Comparison of ENCODE assay signal across 11 cellular contexts in genomic region chr20:24415444-24415843, GRCh38. TPM values are rescaled to one million over a fixed set of nuclear protein-coding genes. Genes with fewer than 3 reads are reported as not detected.
DNase-seq lines count a peak whose midpoint lies in the region; ATAC-seq, FAIRE-seq and TF ChIP-seq lines count a peak whose summit lies in the region.
"Not testable (repeated sequence)": the region's sequence is repeated elsewhere in the genome, so short reads cannot be mapped to it uniquely, and the experiment has no call there.
"Had no signal": no experiment of that assay in that cellular context is flagged by ENCODE, and none has a peak within 500 bp of the region (broad histone marks: within the 10 kb centered on the region; RNA-seq: fewer than 3 reads in every experiment).

No MANE protein-coding gene starts in this region.

- H3K79me2 ChIP-seq in HepG2 (ENCODE audit: insufficient read depth, low read length): not testable (repeated sequence)

- in situ Hi-C loops in HepG2 (cut with HindIII; ENCODE audit: extremely low pct_ligation_motif_present, low pct_unique_long_range_greater_than_20kb): not testable (repeated sequence)

- not testable (repeated sequence) for H4K20me1 ChIP-seq in HepG2 (ENCODE audit: insufficient read depth, low read length)

- not testable (repeated sequence) for TF ChIP-seq EP300 in HepG2 (IDR thresholded peaks at IDR 0.05; ENCODE audit: low read depth in 2 of 2, low read length in 2 of 2); HepG2 (CRISPR knock-in tag; IDR thresholded peaks at IDR 0.05; ENCODE audit: borderline replicate concordance)

- 32% methylated on average over 7 of the region's 7 CpGs for WGBS in HepG2 (ENCODE audit: low lambda C conversion rate)

- not testable (repeated sequence) for H3K36me3 ChIP-seq in HEK293 (ENCODE audit: control insufficient read depth in 2 of 2, insufficient read depth in 1 of 2, low read length in 2 of 2); HepG2 (replicated peaks in 1 of 2; ENCODE audit: control insufficient read depth in 1 of 2, insufficient read depth in 2 of 2, low read length in 2 of 2)

- TF ChIP-seq RAD21 in HepG2 (CRISPR knock-in tag; IDR thresholded peaks at IDR 0.05): not testable (repeated sequence)

- not testable (repeated sequence) for H3K27ac ChIP-seq in HEK293 (ENCODE audit: extremely low read depth, low read depth, low read length); HepG2 (ENCODE audit: extremely low read length, insufficient read depth, low read length)

- POLR2A ChIA-PET in HEK293 (lab: Yijun Ruan, JAX); HepG2 (lab: Yijun Ruan, JAX): not testable (repeated sequence)

- not testable (repeated sequence) for ATAC-seq in HepG2

- H2AFZ ChIP-seq in HepG2 (ENCODE audit: low read length): not testable (repeated sequence)

- not testable (repeated sequence) for BruUV-seq in HepG2 (replicated peaks; lab: Mats Ljungman, UMichigan)

- not testable (repeated sequence) for TF ChIP-seq POLR2A in HepG2 (IDR thresholded peaks at IDR 0.05; ENCODE audit: insufficient read depth in 1 of 2, low read depth in 2 of 2, low read length in 2 of 2)

- TF ChIP-seq CTCF in HEK293 (tag by site-specific recombination; IDR thresholded peaks at IDR 0.05); HepG2 (CRISPR knock-in tag; IDR thresholded peaks at IDR 0.05): not testable (repeated sequence)

- DNase-seq in ELF-1 (ENCODE audit: low read depth, low spot score): peak; percentile 24
- DNase-seq in OCI-M1 (lab: John Stamatoyannopoulos, UW): peak; percentile 1
- DNase-seq in HepG2 (ENCODE audit: low spot score): not testable (repeated sequence)

- not testable (repeated sequence) for H3K9me3 ChIP-seq in HEK293 (ENCODE audit: control insufficient read depth, insufficient read depth, low read depth, low read length)
- H3K9me3 ChIP-seq in HepG2 (ENCODE audit: low read length): peaks cover 40% of the 10 kb centered on the region

- CTCF ChIA-PET in HEK293 (lab: Yijun Ruan, JAX); HepG2 (lab: Yijun Ruan, JAX; ENCODE audit: low intra/inter-chr PET ratio, low total read pairs): not testable (repeated sequence)

- H3K4me1 ChIP-seq in HEK293 (ENCODE audit: control insufficient read depth, insufficient read depth, low read length); HepG2 (ENCODE audit: insufficient read depth, low read length): not testable (repeated sequence)

- intact Hi-C loops in HepG2 (cut with micrococcal nuclease; ENCODE audit: unreplicated experiment): not testable (repeated sequence)

- H3K9ac ChIP-seq in HepG2 (ENCODE audit: insufficient read depth, low read depth, low read length): not testable (repeated sequence)

- FAIRE-seq in HepG2 (lab: Jason Lieb, UNC): not testable (repeated sequence)

- not testable (repeated sequence) for H3K27me3 ChIP-seq in HepG2 (ENCODE audit: control insufficient read depth in 1 of 2, insufficient read depth in 2 of 2, low read length in 2 of 2)

- H3K4me3 ChIP-seq in HEK293 (ENCODE audit: low read depth, low read length); HepG2 (replicated peaks in 1 of 3; ENCODE audit: insufficient read depth in 1 of 3, low read depth in 2 of 3, low read length in 3 of 3): not testable (repeated sequence)

- not testable (repeated sequence) for H3K4me2 ChIP-seq in HepG2 (ENCODE audit: low read depth, low read length)

TF ChIP-seq in HEK293, 187 proteins besides CTCF, POLR2A, EP300 and RAD21:
- peak; percentile 20; the same call in 1 of the 2 replicates for TF ChIP-seq TRIM28 (IDR thresholded peaks at IDR 0.05; ENCODE audit: borderline replicate concordance, low read length)
- peak; percentile 77 for TF ChIP-seq SETDB1 (IDR thresholded peaks at IDR 0.05; ENCODE audit: insufficient read length, low read length)

TF ChIP-seq in HepG2, 621 proteins besides CTCF, POLR2A, EP300 and RAD21:
- TF ChIP-seq SETDB1 (CRISPR knock-in tag; IDR thresholded peaks at IDR 0.05; ENCODE audit: borderline replicate concordance): 0 out of 2 replicates have a peak, but pooled peaks have one; percentile 30

RNA-seq across cellular contexts. Expression of gene SYNDIG1, which starts 54.0 kb away (rescaled TPM):
- not detected in 2 replicates for total RNA-seq in HepG2 (2016; rRNA removed; fragmentation: Illumina TruSeq; extraction: Trizol)
- not detected in 2 replicates for total RNA-seq in HepG2 (2016; cell fraction: cytosol; rRNA removed; fragmentation: Illumina TruSeq; extraction: Trizol; ENCODE audit: low read depth)
- total RNA-seq in HepG2 (2016; cell fraction: insoluble cytoplasmic fraction; rRNA removed; fragmentation: Illumina TruSeq; extraction: Trizol): not detected in 2 replicates
- not detected in 2 replicates for total RNA-seq in HepG2 (2016; cell fraction: membrane; rRNA removed; fragmentation: Illumina TruSeq; extraction: Trizol)
- not detected in 2 replicates for total RNA-seq in HepG2 (2016; cell fraction: nucleus; rRNA removed; fragmentation: Illumina TruSeq; extraction: Trizol)
- polyA plus RNA-seq in HepG2 (2011; rRNA removed): not detected in 2 replicates
- not detected in 2 replicates for polyA plus RNA-seq in HepG2 (2011; cell fraction: cytosol; rRNA removed)
- polyA plus RNA-seq in HepG2 (2011; cell fraction: nucleus; rRNA removed): not detected in 2 replicates
- polyA plus RNA-seq in HepG2 (2012): not detected in 2 replicates
- not detected in 2 replicates for polyA plus RNA-seq in HepG2 (2016; cell fraction: cytosol; fragmentation: Illumina TruSeq; extraction: Trizol; ENCODE audit: low read depth)
- not detected in 2 replicates for polyA plus RNA-seq in HepG2 (2016; cell fraction: insoluble cytoplasmic fraction; fragmentation: Illumina TruSeq; extraction: Trizol; ENCODE audit: low read depth)
- not detected in 2 replicates for polyA plus RNA-seq in HepG2 (2016; cell fraction: membrane; fragmentation: Illumina TruSeq; extraction: Trizol; ENCODE audit: low read depth)
- not detected in 2 replicates for polyA plus RNA-seq in HepG2 (2016; cell fraction: nucleus; fragmentation: Illumina TruSeq; extraction: Trizol; ENCODE audit: insufficient read depth, low read depth)
- polyA minus RNA-seq in HepG2 (2011; rRNA and poly(A)+ RNA removed; ENCODE audit: low replicate concordance): not detected in 2 replicates
- not detected in 2 replicates for polyA minus RNA-seq in HepG2 (2011; cell fraction: cytosol; rRNA and poly(A)+ RNA removed)
- not detected in 2 replicates for polyA minus RNA-seq in HepG2 (2011; cell fraction: nucleus; rRNA and poly(A)+ RNA removed)
- total RNA-seq: CD4-positive, alpha-beta memory T cell; CD4-positive, CD25-positive, alpha-beta regulatory T cell; CD8-positive, alpha-beta memory T cell; G401; GM12878 had no signal
- polyA plus RNA-seq: AG04450; CD14-positive monocyte; CD4-positive, alpha-beta memory T cell; CD4-positive, CD25-positive, alpha-beta regulatory T cell; CD8-positive, alpha-beta memory T cell; GM12878 had no signal
